8 cellular contexts compared by ENCODE assay signal in the genomic region with DNA sequence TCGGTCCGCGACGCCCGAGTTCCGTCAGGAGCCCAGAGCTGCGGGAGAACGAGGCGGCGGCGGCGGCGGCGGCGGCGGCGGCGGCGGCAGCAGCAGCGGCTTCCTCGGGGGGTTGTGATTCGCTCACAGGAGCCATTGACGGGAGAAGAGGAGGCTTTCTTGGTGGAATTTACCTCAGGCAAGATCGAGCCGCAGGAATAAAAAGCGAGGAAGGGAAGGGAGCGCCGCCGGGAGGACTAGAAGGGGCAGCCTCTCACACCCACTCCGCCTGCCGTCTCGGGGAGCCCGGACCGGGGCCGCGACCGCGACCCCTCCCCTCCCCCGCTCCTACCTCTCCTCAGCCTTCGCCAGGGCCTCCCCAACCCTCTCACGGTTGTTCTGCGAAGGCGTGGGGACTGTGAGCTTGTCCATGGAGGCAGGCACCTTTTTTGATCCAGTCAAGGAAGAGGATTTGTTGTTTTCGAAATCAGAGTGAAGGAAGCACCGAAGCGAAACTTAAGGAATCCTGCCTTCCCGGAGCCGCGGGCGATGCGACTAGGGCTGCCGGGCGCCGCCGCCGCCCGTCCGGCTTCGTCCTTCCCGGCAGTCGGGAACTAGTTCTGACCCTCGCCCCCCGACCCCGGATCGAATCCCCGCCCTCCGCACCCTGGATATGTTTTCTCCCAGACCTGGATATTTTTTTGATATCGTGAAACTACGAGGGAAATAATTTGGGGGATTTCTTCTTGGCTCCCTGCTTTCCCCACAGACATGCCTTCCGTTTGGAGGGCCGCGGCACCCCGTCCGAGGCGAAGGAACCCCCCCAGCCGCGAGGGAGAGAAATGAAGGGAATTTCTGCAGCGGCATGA. TPM values are rescaled to one million over a fixed set of nuclear protein-coding genes. Genes with fewer than 3 reads are reported as not detected.
DNase-seq lines count a peak whose midpoint lies in the region; ATAC-seq, FAIRE-seq and TF ChIP-seq lines count a peak whose summit lies in the region.

No MANE protein-coding gene starts in this region.

- TF ChIP-seq CTCF in 22Rv1 (IDR thresholded peaks at IDR 0.05): no peak
- no peak for TF ChIP-seq CTCF in pancreas (IDR thresholded peaks at IDR 0.05)

- peaks cover 0 to 11% (median 0%) of the 10 kb centered on the region in 3 donors for H3K4me1 ChIP-seq in pancreas
- peaks cover 0 to 3% of the 10 kb centered on the region in 2 donors for H3K4me1 ChIP-seq in aorta (ENCODE audit: control insufficient read depth in 1 of 2, insufficient read depth in 2 of 2, low read length in 2 of 2)

- peaks cover 13 to 15% of the 10 kb centered on the region in 2 donors for H3K36me3 Mint-ChIP-seq in activated naive CD4-positive, alpha-beta T cell treated with anti-CD3 and anti-CD28 coated beads, Interleukin-2, amount 50 U/mL, for 72 hours

- H3K36me3 ChIP-seq in pancreas: no peaks in the 10 kb centered on the region
- H3K36me3 ChIP-seq in aorta (ENCODE audit: control insufficient read depth in 1 of 2, insufficient read depth in 2 of 2, low read length in 1 of 2): no peaks in the 10 kb centered on the region

- H3K27ac ChIP-seq in 22Rv1 (peak overlapping the region; percentile 92), pancreas (peak overlapping the region; percentile 77 to 97 (median 92)), aorta (ENCODE audit: low read depth in 1 of 2, low read length in 2 of 2) (peak overlapping the region; percentile 96 to 99)

- no peaks in the 10 kb centered on the region for H3K9me3 ChIP-seq in pancreas
- no peaks in the 10 kb centered on the region for H3K9me3 ChIP-seq in aorta (ENCODE audit: control insufficient read depth, low read length)

- peak; percentile 59 for DNase-seq in RPMI8226
- peak; percentile 43 to 58 for DNase-seq in activated naive CD4-positive, alpha-beta T cell treated with anti-CD3 and anti-CD28 coated beads, Interleukin-2, amount 50 U/mL, for 72 hours (ENCODE audit: low spot score in 2 of 2)
- DNase-seq in Right ventricle myocardium superior: peak; percentile 61
- peak; percentile 23 to 82 (median 54) for DNase-seq in pancreas
- peak; percentile 61 to 81 for DNase-seq in aorta

- WGBS in pancreas, 2 donors: 0% methylated on average over 51 to 78 of the region's 78 CpGs
- WGBS in aorta, 2 donors: 0% methylated on average over 58 to 78 of the region's 78 CpGs

- H3K9me3 Mint-ChIP-seq in activated naive CD4-positive, alpha-beta T cell treated with anti-CD3 and anti-CD28 coated beads, Interleukin-2, amount 50 U/mL, for 72 hours: no peaks in the 10 kb centered on the region

- intact Hi-C loops in Right ventricle myocardium superior (cut with DNase I) (loop anchor here (10.0 kb wide), 2 partner anchors 102 to 118 kb away; no protein-coding TSS in a partner anchor), pancreas (cut with DNase I) (no loop called here), aorta (cut with DNase I) (loop anchor here (2.0 to 10.0 kb wide), 4 partner anchors 51 to 168 kb away; a partner anchor contains a TSS)

- H3K27ac Mint-ChIP-seq in activated naive CD4-positive, alpha-beta T cell treated with anti-CD3 and anti-CD28 coated beads, Interleukin-2, amount 50 U/mL, for 72 hours: peak overlapping the region; percentile 86 to 90

- H3K27me3 ChIP-seq in pancreas (no peaks in the 10 kb centered on the region), aorta (ENCODE audit: control insufficient read depth in 1 of 2, insufficient read depth in 2 of 2, low read length in 1 of 2) (no peaks in the 10 kb centered on the region)

- H3K4me3 ChIP-seq in pancreas (peak overlapping the region; percentile 43 to 87 (median 70)), aorta (ENCODE audit: low read length in 2 of 2) (peak overlapping the region; percentile 93 to 94)

- FAIRE-seq in pancreas (lab: Jason Lieb, UNC): no peak

- peak; percentile 17 for ATAC-seq in GM18502 (IDR thresholded peaks at IDR 0.05; ENCODE audit: poor library complexity, unreplicated experiment)
- ATAC-seq in HG03097 (IDR thresholded peaks at IDR 0.05; ENCODE audit: low FRiP score, unreplicated experiment): peak; percentile 7
- peak; percentile 28 to 39 for ATAC-seq in activated naive CD4-positive, alpha-beta T cell treated with anti-CD3 and anti-CD28 coated beads, Interleukin-2, amount 50 U/mL, for 72 hours
- peak; percentile 40 for ATAC-seq in Right ventricle myocardium superior (ENCODE audit: poor library complexity)
- peak; percentile 39 to 56 (median 48) for ATAC-seq in pancreas
- ATAC-seq in aorta (ENCODE audit: low FRiP score): peak; percentile 39

RNA-seq across cellular contexts. Expression of a gene that starts 0.6 kb away (rescaled TPM):
- total RNA-seq in activated naive CD4-positive, alpha-beta T cell treated with anti-CD3 and anti-CD28 coated beads, Interleukin-2, amount 50 U/mL, for 72 hours: 1 to 10 TPM; 5.1 to 8.0 TPM
- total RNA-seq in Right ventricle myocardium superior (45.9 TPM), pancreas (10 to 100 TPM; 10.1 to 30.8 (median 12.8) TPM), aorta (100 to 1,000 TPM; 103 to 123 TPM)
- polyA plus RNA-seq in pancreas (1 to 10 TPM; 2.5 to 5.6 TPM), aorta (10 to 100 TPM in 1 of 2 donors, 1 to 10 TPM in 1; 7.9 to 17.2 TPM)

Comparison
In these comparisons a context has a peak if more than half of its experiments do, and no peak if none do; other contexts are left out.
1. Peak in every context shown above with its lines: DNase-seq, ATAC-seq, H3K4me3 ChIP-seq and H3K27ac ChIP-seq.
2. intact Hi-C loops: an anchor here in Right ventricle myocardium superior (10.0 kb wide) and aorta (2.0 to 10.0 kb wide); none called in pancreas.